8 cellular contexts compared by ENCODE assay signal in the genomic region with DNA sequence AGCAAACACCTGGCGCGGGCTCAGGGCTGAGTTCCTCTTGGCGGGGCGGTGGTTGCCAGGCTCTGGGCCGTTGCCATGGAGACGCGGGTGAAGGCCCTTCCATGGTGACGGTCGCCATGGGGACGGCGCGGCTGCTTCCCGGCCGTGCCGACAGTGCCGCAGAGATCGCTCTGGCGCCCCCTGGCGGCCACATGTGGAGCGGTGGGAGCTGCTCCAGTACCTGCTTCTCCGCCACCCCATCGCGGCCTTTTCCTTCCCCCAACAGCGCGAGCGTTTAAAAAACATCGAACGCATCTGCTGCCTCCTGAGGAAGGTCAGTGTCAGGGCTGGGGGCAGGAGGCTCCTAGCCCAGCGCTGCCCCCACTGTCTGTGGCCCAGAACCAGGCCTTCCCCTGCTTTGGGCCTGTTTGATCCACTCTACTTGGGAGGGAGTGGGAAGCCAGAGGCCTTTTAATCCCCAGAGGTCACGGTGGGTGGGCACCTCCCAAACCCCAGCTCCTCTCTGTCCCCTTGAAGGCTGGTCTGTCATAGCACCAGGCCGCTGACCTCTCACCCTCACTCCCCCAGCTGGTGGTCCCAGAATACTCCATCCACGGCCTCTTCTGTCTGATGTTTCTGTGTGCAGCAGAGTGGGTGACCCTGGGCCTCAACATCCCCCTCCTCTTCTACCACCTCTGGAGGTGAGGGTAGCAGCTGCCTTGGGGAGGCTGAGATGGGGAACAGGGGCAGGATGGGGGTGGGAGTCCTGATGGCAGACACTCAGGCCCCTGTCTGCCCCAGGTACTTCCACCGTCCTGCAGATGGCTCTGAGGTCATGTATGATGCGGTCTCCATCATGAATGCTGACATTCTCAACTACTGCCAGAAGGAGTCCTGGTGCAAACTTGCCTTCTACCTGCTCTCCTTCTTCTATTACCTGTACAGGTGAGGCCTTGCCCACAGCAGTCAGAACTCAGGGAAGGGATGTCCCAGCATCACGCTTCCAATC. TPM values are rescaled to one million over a fixed set of nuclear protein-coding genes. Genes with fewer than 3 reads are reported as not detected.
DNase-seq lines count a peak whose midpoint lies in the region; ATAC-seq and TF ChIP-seq lines count a peak whose summit lies in the region.

No MANE protein-coding gene starts in this region.

- in situ Hi-C loops in GM13976 (cut with MboI; ENCODE audit: low sequenced_read_pairs, unreplicated experiment): no loop called here

- peak; percentile 79 for ATAC-seq in HG02840 (IDR thresholded peaks at IDR 0.05; ENCODE audit: low FRiP score, unreplicated experiment)

- H3K27me3 ChIP-seq in cardiac muscle cell: peaks cover 13% of the 10 kb centered on the region
- no peaks in the 10 kb centered on the region for H3K27me3 ChIP-seq in prostate gland (replicated peaks; ENCODE audit: insufficient read depth)
- H3K27me3 ChIP-seq in uterus: no peaks in the 10 kb centered on the region

- H3K4me3 ChIP-seq in cardiac muscle cell (no peak overlapping the region), prostate gland (no peak overlapping the region), uterus (no peak overlapping the region)

- H3K9me3 ChIP-seq in cardiac muscle cell (ENCODE audit: low read depth): no peaks in the 10 kb centered on the region
- H3K9me3 ChIP-seq in prostate gland: no peaks in the 10 kb centered on the region
- H3K9me3 ChIP-seq in uterus: no peaks in the 10 kb centered on the region

- TF ChIP-seq CTCF in GM13976 (IDR thresholded peaks at IDR 0.05; ENCODE audit: borderline replicate concordance, control extremely low read depth, extremely low read depth, insufficient read depth, missing control alignments): peak; percentile 97
- peak; percentile 88 for TF ChIP-seq CTCF in cardiac muscle cell (IDR thresholded peaks at IDR 0.05; ENCODE audit: low read depth, low read length)
- peak; percentile 96 to 99 (median 98) for TF ChIP-seq CTCF in prostate gland (IDR thresholded peaks at IDR 0.05)
- peak; percentile 95 to 98 (median 96) for TF ChIP-seq CTCF in uterus (IDR thresholded peaks at IDR 0.05)

- WGBS in prostate gland: 16% methylated on average over 30 of the region's 35 CpGs

- H3K27ac ChIP-seq in cardiac muscle cell (no peak overlapping the region), prostate gland (no peak overlapping the region), uterus (no peak overlapping the region)

- H3K36me3 ChIP-seq in cardiac muscle cell (no peaks in the 10 kb centered on the region), prostate gland (no peaks in the 10 kb centered on the region), uterus (no peaks in the 10 kb centered on the region)

- DNase-seq in GM13976 (ENCODE audit: low spot score) (peak; percentile 99), NCI-H146 (lab: John Stamatoyannopoulos, UW) (peak; percentile 98), SW480 (ENCODE audit: low spot score) (peak; percentile 94), cardiac muscle cell (ENCODE audit: low read depth in 1 of 2, low spot score in 1 of 2) (peak; percentile 97 to 99), prostate gland (ENCODE audit: low spot score) (peak; percentile 97), uterus (peak; percentile 95 to 96)
- DNase-seq in activated naive CD8-positive, alpha-beta T cell treated with anti-CD3 and anti-CD28 coated beads, Interleukin-2, amount 50 U/mL, for 16 hours (ENCODE audit: low read depth, low spot score): peak; percentile 96

- intact Hi-C loops in prostate gland (cut with DNase I): loop anchor here (2.0 kb wide), 1 partner anchor 60 kb away; no protein-coding TSS in a partner anchor
- intact Hi-C loops in uterus (cut with DNase I; ENCODE audit: low total_unique reads): loop anchor here (10.0 kb wide), 1 partner anchor 58 kb away; no protein-coding TSS in a partner anchor

- H3K4me1 ChIP-seq in cardiac muscle cell (ENCODE audit: low read depth) (no peaks in the 10 kb centered on the region), prostate gland (replicated peaks) (peaks cover 2% of the 10 kb centered on the region), uterus (peaks cover 0 to 12% of the 10 kb centered on the region in 2 donors)

- TF ChIP-seq POLR2A in prostate gland (IDR thresholded peaks at IDR 0.05) (no peak), uterus (IDR thresholded peaks at IDR 0.05) (peak in 1 of 2 donors; percentile 35)

RNA-seq across cellular contexts. Expression of a gene that starts 4.8 kb away (rescaled TPM):
- total RNA-seq in cardiac muscle cell: 2.1 and 2.7 TPM in 2 replicates
- polyA plus RNA-seq in cardiac muscle cell: 3.3 and 8.9 TPM in 2 replicates
- 1 to 10 TPM in 1 of 2 donors, not detected in 1; 3.6 TPM for total RNA-seq in prostate gland
- total RNA-seq in uterus: 1 to 10 TPM in 2 of 4 donors, not detected in 2; 1.2 to 1.5 TPM

RNA-seq across cellular contexts. Expression of a gene that starts 6.2 kb away (rescaled TPM):
- total RNA-seq in cardiac muscle cell (68.2 and 121 TPM in 2 replicates), prostate gland (100 to 1,000 TPM in 1 of 2 donors, 10 to 100 TPM in 1; 92.6 to 112 TPM), uterus (100 to 1,000 TPM in 1 of 4 donors, 10 to 100 TPM in 3; 38.9 to 101 (median 79.1) TPM)
- polyA plus RNA-seq in cardiac muscle cell: 116 and 147 TPM in 2 replicates

RNA-seq across cellular contexts. Expression of a gene that starts 8.9 kb away (rescaled TPM):
- total RNA-seq in cardiac muscle cell (2.6 and 3.5 TPM in 2 replicates), prostate gland (under 1 TPM; 0.17 to 0.50 TPM), uterus (under 1 TPM in 1 of 4 donors, not detected in 3; 0.27 TPM)
- 0.87 and 2.0 TPM in 2 replicates for polyA plus RNA-seq in cardiac muscle cell

RNA-seq across cellular contexts. Expression of a gene that starts 14.3 kb away (rescaled TPM):
- total RNA-seq in cardiac muscle cell (103 and 135 TPM in 2 replicates), prostate gland (100 to 1,000 TPM; 140 to 166 TPM), uterus (100 to 1,000 TPM in 2 of 4 donors, 10 to 100 TPM in 2; 40.6 to 146 (median 94.6) TPM)
- polyA plus RNA-seq in cardiac muscle cell: 17.3 and 21.0 TPM in 2 replicates

RNA-seq across cellular contexts. Expression of a gene that starts 25.3 kb away (rescaled TPM):
- total RNA-seq in cardiac muscle cell: 29.7 and 33.9 TPM in 2 replicates
- 41.6 and 46.4 TPM in 2 replicates for polyA plus RNA-seq in cardiac muscle cell
- total RNA-seq in prostate gland: 10 to 100 TPM; 22.5 to 49.8 TPM
- 10 to 100 TPM in 3 of 4 donors, 1 to 10 TPM in 1; 3.3 to 45.3 (median 17.2) TPM for total RNA-seq in uterus
